Comparison of ENCODE assay signal across 1 cellular context in genomic region chr10:124403548-124403947, GRCh38.
TF ChIP-seq lines count a peak whose summit lies in the region.

No MANE protein-coding gene starts in this region.

TF ChIP-seq in GM12878, 131 proteins besides CTCF, POLR2A, EP300 and RAD21 (continued from another document):
- TF ChIP-seq EGR1 (IDR thresholded peaks at IDR 0.05; ENCODE audit: borderline replicate concordance in 1 of 2, low read depth in 2 of 2, low read length in 2 of 2) (no peak), RCOR1 (conservative IDR thresholded peaks at IDR 0.05; ENCODE audit: low read depth, low read length) (no peak), POU2F2 (IDR thresholded peaks at IDR 0.05; ENCODE audit: borderline replicate concordance, low read depth, low read length) (peak; percentile 34; the same call in 1 of the 3 replicates), MTA3 (IDR thresholded peaks at IDR 0.05; ENCODE audit: borderline replicate concordance, low read length) (no peak), MXI1 (IDR thresholded peaks at IDR 0.05; ENCODE audit: low read depth, low read length) (no peak), ZBTB40 (IDR thresholded peaks at IDR 0.05; ENCODE audit: borderline replicate concordance) (no peak), RBBP5 (conservative IDR thresholded peaks at IDR 0.05) (no peak), SMC3 (IDR thresholded peaks at IDR 0.05; ENCODE audit: borderline replicate concordance, low read length) (peak; percentile 70), BCLAF1 (IDR thresholded peaks at IDR 0.05) (no peak), FOXK2 (IDR thresholded peaks at IDR 0.05) (no peak), ZBTB33 (IDR thresholded peaks at IDR 0.05) (no peak)
